ENCODE assay signal across 26 cellular contexts in genomic region chr2:16973586-16974274, GRCh38.
DNase-seq lines count a peak whose midpoint lies in the region; ATAC-seq, FAIRE-seq and TF ChIP-seq lines count a peak whose summit lies in the region.
"Had no signal": no experiment of that assay in that cellular context is flagged by ENCODE, and none has a peak within 500 bp of the region (broad histone marks: within the 10 kb centered on the region; RNA-seq: fewer than 3 reads in every experiment).

No MANE protein-coding gene starts in this region.

- no peak for ATAC-seq in HepG2
- ATAC-seq in right lobe of liver: no peak
- ATAC-seq in K562: no peak
- ATAC-seq in activated T-helper 17 cell treated with anti-CD3 and anti-CD28 coated beads, Interleukin-2, amount 50 U/mL, for 72 hours (replicated peaks): no peak
- ATAC-seq: natural killer cell, pancreas had no signal

- H3K9ac ChIP-seq in HepG2 (ENCODE audit: insufficient read depth, low read depth, low read length) (no peak overlapping the region), K562 (ENCODE audit: insufficient read depth in 1 of 2, low read depth in 2 of 2, low read length in 2 of 2) (no peak overlapping the region)

- H3K9me1 ChIP-seq in K562 (ENCODE audit: control insufficient read depth, insufficient read depth, low read length): no peaks in the 10 kb centered on the region

- TF ChIP-seq EP300 in HepG2 (IDR thresholded peaks at IDR 0.05; ENCODE audit: low read depth in 2 of 2, low read length in 2 of 2): no peak
- no peak for TF ChIP-seq EP300 in HepG2 (CRISPR knock-in tag; IDR thresholded peaks at IDR 0.05; ENCODE audit: borderline replicate concordance)
- TF ChIP-seq EP300 in K562 (IDR thresholded peaks at IDR 0.05; ENCODE audit: low read length): no peak

- TF ChIP-seq RAD21 in HepG2 (CRISPR knock-in tag; IDR thresholded peaks at IDR 0.05): no peak
- no peak for TF ChIP-seq RAD21 in K562 (CRISPR knock-in tag; conservative IDR thresholded peaks at IDR 0.05 in 1 of 2, IDR thresholded peaks at IDR 0.05 in 1 of 2)

- WGBS in HepG2 (ENCODE audit: low lambda C conversion rate): 0% methylated on average over 2 of the region's 2 CpGs
- 75% methylated on average over 2 of the region's 2 CpGs for WGBS in right lobe of liver (ENCODE audit: insufficient coverage, low coverage, low lambda C conversion rate, missing lambda C conversion rate)
- WGBS in K562 (ENCODE audit: insufficient coverage, low coverage, missing lambda C conversion rate): 0% methylated on average over 2 of the region's 2 CpGs

- no peaks in the 10 kb centered on the region for H3K27me3 Mint-ChIP-seq in activated T-helper 17 cell treated with anti-CD3 and anti-CD28 coated beads, Interleukin-2, amount 50 U/mL, for 72 hours
- no peaks in the 10 kb centered on the region for H3K27me3 Mint-ChIP-seq in immature natural killer cell (ENCODE audit: low read depth in 3 of 3)
- H3K27me3 Mint-ChIP-seq: activated CD4-positive, alpha-beta T cell treated with anti-CD3 and anti-CD28 coated beads, Interleukin-2, amount 10 ng/mL, durations not matched to agents 7 days and 5 days; stimulated activated naive CD8-positive, alpha-beta T cell treated with anti-CD3 and anti-CD28 coated beads, Interleukin-15, Interleukin-2, amounts not matched to agents 100 ng/mL and 50 ng/mL, for 24 hours; type B pancreatic cell had no signal

- H3K79me2 ChIP-seq in HepG2 (ENCODE audit: insufficient read depth, low read length): no peaks in the 10 kb centered on the region
- no peaks in the 10 kb centered on the region for H3K79me2 ChIP-seq in K562 (ENCODE audit: control insufficient read depth, insufficient read depth, low read length)

- no peaks in the 10 kb centered on the region for H3K4me1 Mint-ChIP-seq in activated T-helper 17 cell treated with anti-CD3 and anti-CD28 coated beads, Interleukin-2, amount 50 U/mL, for 72 hours
- no peaks in the 10 kb centered on the region for H3K4me1 Mint-ChIP-seq in immature natural killer cell
- H3K4me1 Mint-ChIP-seq: activated CD4-positive, alpha-beta T cell treated with anti-CD3 and anti-CD28 coated beads, Interleukin-2, amount 10 ng/mL, durations not matched to agents 7 days and 5 days; natural killer cell had no signal

- TF ChIP-seq CTCF in HepG2 (CRISPR knock-in tag; IDR thresholded peaks at IDR 0.05) (no peak), right lobe of liver (IDR thresholded peaks at IDR 0.05) (no peak), K562 (IDR thresholded peaks at IDR 0.05 in 2 of 3, conservative IDR thresholded peaks at IDR 0.05 in 1 of 3; ENCODE audit: insufficient read depth in 2 of 3, low read depth in 1 of 3, low read length in 3 of 3) (no peak)

- DNase-seq in HepG2 (ENCODE audit: low spot score) (no peak), right lobe of liver (no peak), K562 (ENCODE audit: extremely low read depth in 1 of 4, low spot score in 3 of 4) (no peak), iris pigment epithelial cell (ENCODE audit: low read depth) (peak; percentile 53), immature natural killer cell (no peak), GM12891 (ENCODE audit: insufficient read length, low spot score) (no peak)
- no peak for DNase-seq in stimulated activated CD4-positive, alpha-beta T cell treated with anti-CD3 and anti-CD28 coated beads, Interleukin-12 subunit alpha, Interleukin-12 subunit beta, amount 100 ng/mL, for 4 hours
- DNase-seq: activated CD4-positive, alpha-beta T cell treated with anti-CD3 and anti-CD28 coated beads, Interleukin-2, amount 10 ng/mL, durations not matched to agents 7 days and 5 days; activated CD8-positive, alpha-beta memory T cell treated with anti-CD3 and anti-CD28 coated beads, Interleukin-2, amount 50 U/mL, for 48 hours; activated gamma-delta T cell treated with Interleukin-2 at 50 U/mL for 16 hours; C1 segment of cervical spinal cord; colonic mucosa; HCEC 1CT; mesendoderm; natural killer cell; NCI-H524 treated with DMSO at 0.1 percent for 48 hours; pancreas; Right ventricle myocardium superior; sigmoid colon; T-helper 1 cell had no signal

- H3K4me3 ChIP-seq in HepG2 (replicated peaks in 1 of 3; ENCODE audit: insufficient read depth in 1 of 3, low read depth in 2 of 3, low read length in 3 of 3): no peak overlapping the region
- H3K4me3 ChIP-seq in right lobe of liver: no peak overlapping the region
- H3K4me3 ChIP-seq in K562: no peak overlapping the region
- H3K4me3 ChIP-seq: colonic mucosa, pancreas, sigmoid colon had no signal

- CTCF ChIA-PET in HepG2 (lab: Yijun Ruan, JAX; ENCODE audit: low intra/inter-chr PET ratio, low total read pairs): no interaction called here
- CTCF ChIA-PET in K562 (lab: Yijun Ruan, JAX; ENCODE audit: low intra/inter-chr PET ratio): no interaction called here

- H3K36me3 Mint-ChIP-seq in activated T-helper 17 cell treated with anti-CD3 and anti-CD28 coated beads, Interleukin-2, amount 50 U/mL, for 72 hours (ENCODE audit: low read depth): no peaks in the 10 kb centered on the region
- no peaks in the 10 kb centered on the region for H3K36me3 Mint-ChIP-seq in immature natural killer cell
- H3K36me3 Mint-ChIP-seq: IgD-negative memory B cell, natural killer cell, type B pancreatic cell had no signal

- intact Hi-C loops in HepG2 (cut with micrococcal nuclease; ENCODE audit: unreplicated experiment) (no loop called here), right lobe of liver (cut with DNase I) (no loop called here), K562 (cut with micrococcal nuclease) (no loop called here)

- H3K27ac Mint-ChIP-seq in activated T-helper 17 cell treated with anti-CD3 and anti-CD28 coated beads, Interleukin-2, amount 50 U/mL, for 72 hours: no peak overlapping the region
- no peak overlapping the region for H3K27ac Mint-ChIP-seq in immature natural killer cell
- H3K27ac Mint-ChIP-seq: activated CD4-positive, alpha-beta T cell treated with anti-CD3 and anti-CD28 coated beads, Interleukin-2, amount 10 ng/mL, durations not matched to agents 7 days and 5 days; natural killer cell; stimulated activated naive CD8-positive, alpha-beta T cell treated with anti-CD3 and anti-CD28 coated beads, Interleukin-15, Interleukin-2, amounts not matched to agents 100 ng/mL and 50 ng/mL, for 24 hours; type B pancreatic cell had no signal

- no peak overlapping the region for H3K4me3 Mint-ChIP-seq in activated T-helper 17 cell treated with anti-CD3 and anti-CD28 coated beads, Interleukin-2, amount 50 U/mL, for 72 hours
- no peak overlapping the region for H3K4me3 Mint-ChIP-seq in immature natural killer cell
- H3K4me3 Mint-ChIP-seq: activated CD4-positive, alpha-beta T cell treated with anti-CD3 and anti-CD28 coated beads, Interleukin-2, amount 10 ng/mL, durations not matched to agents 7 days and 5 days; IgD-negative memory B cell; natural killer cell; stimulated activated naive CD8-positive, alpha-beta T cell treated with anti-CD3 and anti-CD28 coated beads, Interleukin-15, Interleukin-2, amounts not matched to agents 100 ng/mL and 50 ng/mL, for 24 hours; type B pancreatic cell had no signal

- H3K4me2 ChIP-seq in HepG2 (ENCODE audit: low read depth, low read length) (no peak overlapping the region), K562 (ENCODE audit: insufficient read depth, low read length) (no peak overlapping the region)

- peaks cover 21% of the 10 kb centered on the region for H3K9me3 Mint-ChIP-seq in activated T-helper 17 cell treated with anti-CD3 and anti-CD28 coated beads, Interleukin-2, amount 50 U/mL, for 72 hours
- H3K9me3 Mint-ChIP-seq in immature natural killer cell: peaks cover 0 to 22% (median 6%) of the 10 kb centered on the region in 6 donors

- H3K27ac ChIP-seq in HepG2 (ENCODE audit: extremely low read length, insufficient read depth, low read length) (no peak overlapping the region), right lobe of liver (no peak overlapping the region), K562 (ENCODE audit: extremely low read depth, low read depth, low read length) (no peak overlapping the region)
- H3K27ac ChIP-seq: colonic mucosa, pancreas, sigmoid colon had no signal

- BruUV-seq in HepG2 (replicated peaks; lab: Mats Ljungman, UMichigan) (no TSS peak), K562 (replicated peaks; lab: Mats Ljungman, UMichigan) (no TSS peak)

- no peak for TF ChIP-seq POLR2A in HepG2 (IDR thresholded peaks at IDR 0.05; ENCODE audit: insufficient read depth in 1 of 2, low read depth in 2 of 2, low read length in 2 of 2)
- no peak for TF ChIP-seq POLR2A in right lobe of liver (IDR thresholded peaks at IDR 0.05)
- no peak for TF ChIP-seq POLR2A in K562 (conservative IDR thresholded peaks at IDR 0.05)
- TF ChIP-seq POLR2A in GM12891 (IDR thresholded peaks at IDR 0.05; ENCODE audit: low read depth, low read length): no peak

- POLR2A ChIA-PET in HepG2 (lab: Yijun Ruan, JAX) (no interaction called here), K562 (lab: Yijun Ruan, JAX) (no interaction called here)

- no peak for FAIRE-seq in HepG2 (lab: Jason Lieb, UNC)
- FAIRE-seq in K562 (lab: Jason Lieb, UNC): no peak
- FAIRE-seq in GM12891 (lab: Jason Lieb, UNC): no peak
- FAIRE-seq: A204.1, frontal cortex, pancreas had no signal

- H2AFZ ChIP-seq in HepG2 (ENCODE audit: low read length) (no peak overlapping the region), K562 (ENCODE audit: low read depth, low read length) (no peak overlapping the region)

- in situ Hi-C loops in HepG2 (cut with HindIII; ENCODE audit: extremely low pct_ligation_motif_present, low pct_unique_long_range_greater_than_20kb) (no loop called here), K562 (cut with MboI) (no loop called here)

- H3K9me3 ChIP-seq in HepG2 (ENCODE audit: low read length) (no peaks in the 10 kb centered on the region), right lobe of liver (no peaks in the 10 kb centered on the region), K562 (replicated peaks; ENCODE audit: control insufficient read depth, insufficient read depth, low read depth, low read length) (no peaks in the 10 kb centered on the region)
- H3K9me3 ChIP-seq: colonic mucosa, pancreas, sigmoid colon had no signal

- H3K27me3 ChIP-seq in HepG2 (ENCODE audit: control insufficient read depth in 1 of 2, insufficient read depth in 2 of 2, low read length in 2 of 2) (no peaks in the 10 kb centered on the region), right lobe of liver (no peaks in the 10 kb centered on the region), K562 (ENCODE audit: control insufficient read depth in 2 of 2, insufficient read depth in 2 of 2, low read length in 2 of 2) (no peaks in the 10 kb centered on the region)
- H3K27me3 ChIP-seq: colonic mucosa, pancreas, sigmoid colon had no signal

- H4K20me1 ChIP-seq in HepG2 (ENCODE audit: insufficient read depth, low read length): no peaks in the 10 kb centered on the region
- H4K20me1 ChIP-seq in K562 (replicated peaks; ENCODE audit: control insufficient read depth, insufficient read depth, low read length): no peaks in the 10 kb centered on the region

- no peaks in the 10 kb centered on the region for H3K4me1 ChIP-seq in HepG2 (ENCODE audit: insufficient read depth, low read length)
- H3K4me1 ChIP-seq in right lobe of liver: peaks cover 0 to 2% (median 0%) of the 10 kb centered on the region in 4 donors
- no peaks in the 10 kb centered on the region for H3K4me1 ChIP-seq in K562 (replicated peaks in 1 of 2; ENCODE audit: control insufficient read depth in 2 of 2, insufficient read depth in 2 of 2, low read length in 2 of 2)
- H3K4me1 ChIP-seq: colonic mucosa, pancreas, sigmoid colon had no signal

- no peaks in the 10 kb centered on the region for H3K36me3 ChIP-seq in HepG2 (replicated peaks in 1 of 2; ENCODE audit: control insufficient read depth in 1 of 2, insufficient read depth in 2 of 2, low read length in 2 of 2)
- no peaks in the 10 kb centered on the region for H3K36me3 ChIP-seq in right lobe of liver
- no peaks in the 10 kb centered on the region for H3K36me3 ChIP-seq in K562 (ENCODE audit: control insufficient read depth, insufficient read depth, low read length)
- H3K36me3 ChIP-seq: colonic mucosa, pancreas, sigmoid colon had no signal

Comparison
In these comparisons a context has a peak if more than half of its experiments do, and no peak if none do; other contexts are left out.
1. Of the 241 proteins assayed by ChIP-seq in both HepG2 and K562: peak only in HepG2: none; only in K562: MAFG; in both: MAFF and MAFK; in neither: 238.